ENCODE assay signal across 8 cellular contexts in the genomic region with DNA sequence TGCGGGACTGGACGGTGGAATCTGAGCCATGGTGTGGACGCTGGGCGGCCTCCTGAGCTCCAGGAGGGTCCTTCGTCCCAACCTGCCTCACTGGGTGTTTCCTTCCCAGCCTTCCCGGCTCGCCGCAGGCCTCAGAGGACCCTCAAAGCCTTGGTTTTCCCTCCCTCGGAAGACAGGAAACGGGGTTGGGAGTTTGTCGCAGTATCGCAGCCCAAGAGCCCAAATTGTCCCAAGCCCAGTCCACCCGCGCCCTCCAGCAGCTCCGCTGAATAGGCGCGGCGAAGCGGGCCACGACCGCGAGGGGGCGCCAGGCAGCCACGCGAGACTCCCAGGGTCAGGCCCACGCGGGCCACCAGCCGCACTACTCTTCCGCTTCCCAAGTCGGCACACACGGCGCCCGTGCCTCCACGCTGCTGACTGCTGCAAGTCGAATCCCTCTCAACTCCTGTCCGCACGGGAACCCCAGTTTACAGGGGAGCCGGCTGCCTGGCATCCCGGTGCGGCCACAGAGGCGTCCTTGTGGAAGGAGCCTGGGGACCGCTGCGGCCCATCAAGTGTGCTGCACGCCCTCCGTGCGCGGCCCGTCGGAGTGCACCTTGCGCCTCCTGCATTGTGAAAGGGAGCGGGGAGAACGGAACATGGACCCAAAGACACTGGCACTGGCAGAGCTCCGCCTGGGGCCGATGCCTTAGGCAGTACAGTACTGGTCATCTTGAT. TPM values are rescaled to one million over a fixed set of nuclear protein-coding genes. Genes with fewer than 3 reads are reported as not detected.
DNase-seq lines count a peak whose midpoint lies in the region; ATAC-seq and TF ChIP-seq lines count a peak whose summit lies in the region.

No MANE protein-coding gene starts in this region.

- TF ChIP-seq CTCF in OCI-LY3 (IDR thresholded peaks at IDR 0.05; ENCODE audit: low read depth, low read length) (peak; percentile 79), esophagus muscularis mucosa (IDR thresholded peaks at IDR 0.05) (peak; percentile 95 to 100 (median 96))

- peak overlapping the region; percentile 85 to 93 (median 90) for H3K4me3 Mint-ChIP-seq in naive B cell

- peak overlapping the region; percentile 87 for H3K4me2 ChIP-seq in OCI-LY3 (ENCODE audit: low read length)

- DNase-seq in NCI-H1417 (lab: John Stamatoyannopoulos, UW) (peak; percentile 60 to 76 (median 69)), NCI-H1417 treated with DMSO at 0.1 percent for 48 hours (lab: John Stamatoyannopoulos, UW) (no peak), esophagus muscularis mucosa (ENCODE audit: extremely low spot score) (peak; percentile 95), naive B cell (peak; percentile 88)
- DNase-seq in activated T-cell treated with anti-CD3 and anti-CD28 coated beads, Interleukin-2, amount 50 U/mL, for 1 hour, result peak; percentile 96
- peak; percentile 82 for DNase-seq in stimulated activated CD8-positive, alpha-beta memory T cell treated with anti-CD3 and anti-CD28 coated beads, Interleukin-7, amount 100 ng/mL, for 24 hours (ENCODE audit: low read depth)

- no peak overlapping the region for H3K27ac ChIP-seq in OCI-LY3 (ENCODE audit: low read length)
- no peak overlapping the region for H3K27ac ChIP-seq in esophagus muscularis mucosa (replicated peaks in 1 of 4)

- no peaks in the 10 kb centered on the region for H3K9me3 Mint-ChIP-seq in naive B cell

- H3K4me1 ChIP-seq in OCI-LY3 (ENCODE audit: low read length) (peaks cover 4% of the 10 kb centered on the region; the same call in 1 of the 2 replicates), esophagus muscularis mucosa (peaks cover 4 to 12% (median 11%) of the 10 kb centered on the region in 4 donors)

- H2AFZ ChIP-seq in OCI-LY3 (ENCODE audit: low read depth, low read length), result peak overlapping the region; percentile 86; the same call in 1 of the 2 replicates

- 13% methylated on average over 6 of the region's 54 CpGs for WGBS in esophagus muscularis mucosa

- H3K4me3 ChIP-seq in OCI-LY3 (ENCODE audit: low read length), result peak overlapping the region; percentile 63
- peak overlapping the region; percentile 54 to 61 (median 56) for H3K4me3 ChIP-seq in esophagus muscularis mucosa

- no peaks in the 10 kb centered on the region for H3K79me2 ChIP-seq in OCI-LY3 (ENCODE audit: low read length)

- H3K4me1 Mint-ChIP-seq in naive B cell, result peaks cover 4 to 11% (median 6%) of the 10 kb centered on the region in 3 donors

- peak overlapping the region; percentile 33 to 94 (median 78) for H3K27ac Mint-ChIP-seq in naive B cell

- H3K36me3 ChIP-seq in OCI-LY3 (replicated peaks; ENCODE audit: low read depth, low read length) (no peaks in the 10 kb centered on the region), esophagus muscularis mucosa (no peaks in the 10 kb centered on the region)

- no peaks in the 10 kb centered on the region for H3K36me3 Mint-ChIP-seq in naive B cell

- H3K27me3 Mint-ChIP-seq in naive B cell, result peaks cover 0 to 6% (median 0%) of the 10 kb centered on the region in 3 donors

- no peaks in the 10 kb centered on the region for H4K20me1 ChIP-seq in OCI-LY3 (ENCODE audit: insufficient read depth, low read length)

- no peak for TF ChIP-seq EP300 in esophagus muscularis mucosa (IDR thresholded peaks at IDR 0.05)

- no peaks in the 10 kb centered on the region; the same call in 1 of the 2 replicates for H3K27me3 ChIP-seq in OCI-LY3 (ENCODE audit: low read depth, low read length)
- H3K27me3 ChIP-seq in esophagus muscularis mucosa, result no peaks in the 10 kb centered on the region

- intact Hi-C loops in esophagus muscularis mucosa (cut with DNase I), result loop anchor here (2.0 to 5.0 kb wide), 4 partner anchors 53 to 411 kb away; partner anchors contain the start of genes NUDT3 and SMIM29

- ATAC-seq in HG03342 (IDR thresholded peaks at IDR 0.05; ENCODE audit: unreplicated experiment) (peak; percentile 52), naive B cell (ENCODE audit: low read depth in 2 of 2) (peak; percentile 99)

- no peak for TF ChIP-seq POLR2A in esophagus muscularis mucosa (IDR thresholded peaks at IDR 0.05; ENCODE audit: low read depth)

- no peaks in the 10 kb centered on the region for H3K9me3 ChIP-seq in OCI-LY3 (ENCODE audit: insufficient read depth, low read length)
- H3K9me3 ChIP-seq in esophagus muscularis mucosa, result no peaks in the 10 kb centered on the region

- peak overlapping the region; percentile 29; the same call in 1 of the 2 replicates for H3K9ac ChIP-seq in OCI-LY3 (ENCODE audit: low read length)

RNA-seq across cellular contexts. Expression of gene HMGA1, which starts 40.4 kb away (rescaled TPM):
- total RNA-seq in esophagus muscularis mucosa, result 10 to 100 TPM in 3 of 4 donors, 1 to 10 TPM in 1; 8.3 to 27.2 (median 17.5) TPM
- 10 to 100 TPM; 17.2 to 38.1 (median 31.2) TPM for polyA plus RNA-seq in naive B cell (ENCODE audit: low read depth in 6 of 6)

RNA-seq across cellular contexts. Expression of gene GRM4, which starts 50.4 kb away (rescaled TPM):
- total RNA-seq in esophagus muscularis mucosa, result not detected
- polyA plus RNA-seq in naive B cell (ENCODE audit: low read depth in 6 of 6), result not detected

RNA-seq across cellular contexts. Expression of gene SMIM29, which starts 52.5 kb away (rescaled TPM):
- 10 to 100 TPM; 21.2 to 26.3 (median 23.4) TPM for total RNA-seq in esophagus muscularis mucosa
- polyA plus RNA-seq in naive B cell (ENCODE audit: low read depth in 6 of 6), result 100 to 1,000 TPM in 3 of 6 donors, 10 to 100 TPM in 3; 91.2 to 127 (median 99.0) TPM
